ENCODE assay signal across 8 cellular contexts in genomic region chr2:60550151-60550983, GRCh38. TPM values are rescaled to one million over a fixed set of nuclear protein-coding genes. Genes with fewer than 3 reads are reported as not detected.
DNase-seq lines count a peak whose midpoint lies in the region; ATAC-seq and TF ChIP-seq lines count a peak whose summit lies in the region.

No MANE protein-coding gene starts in this region.

- CTCF ChIA-PET in Panc1 (lab: Charles Lee) = interaction anchor here (0.6 to 1.0 kb wide), 11 partner anchors 16 to 1786 kb away, joined by 3 to 6 read pairs (median 4); no protein-coding TSS in a partner anchor

- peak overlapping the region; percentile 94 for H3K9ac ChIP-seq in KMS-11

- intact Hi-C loops in Panc1 (cut with micrococcal nuclease; ENCODE audit: unreplicated experiment) = loop anchor here (10.0 kb wide), 1 partner anchor 1256 kb away; no protein-coding TSS in a partner anchor
- intact Hi-C loops in right cardiac atrium (cut with DNase I) = loop anchor here in 3 of 4 donors (5.0 to 10.0 kb wide), 3 partner anchors 48 to 218 kb away; no protein-coding TSS in a partner anchor
- intact Hi-C loops in prostate gland (cut with DNase I) = no loop called here

- peak; percentile 71 for ATAC-seq in Panc1
- ATAC-seq in right cardiac atrium = peak; percentile 79

- H4K20me1 ChIP-seq in KMS-11 (ENCODE audit: insufficient read depth) = no peaks in the 10 kb centered on the region

- H2AFZ ChIP-seq in KMS-11 (ENCODE audit: low read depth) = peak overlapping the region; percentile 60

- H3K36me3 ChIP-seq in KMS-11 (ENCODE audit: insufficient read depth) (no peaks in the 10 kb centered on the region), Panc1 (ENCODE audit: control insufficient read depth, insufficient read depth, low read length) (no peaks in the 10 kb centered on the region; the same call in 1 of the 2 replicates), prostate gland (no peaks in the 10 kb centered on the region)

- H3K79me2 ChIP-seq in KMS-11 (ENCODE audit: insufficient read depth, low read depth) = peaks cover 61% of the 10 kb centered on the region

- peaks cover 4% of the 10 kb centered on the region; the same call in 1 of the 2 replicates for H3K27me3 ChIP-seq in KMS-11 (ENCODE audit: insufficient read depth, low read depth)
- peaks cover 37% of the 10 kb centered on the region for H3K27me3 ChIP-seq in Panc1 (ENCODE audit: control insufficient read depth, insufficient read depth, low read length)
- H3K27me3 ChIP-seq in right cardiac atrium (ENCODE audit: control insufficient read depth, insufficient read depth) = no peaks in the 10 kb centered on the region
- no peaks in the 10 kb centered on the region for H3K27me3 ChIP-seq in prostate gland (replicated peaks; ENCODE audit: insufficient read depth)

- no peak overlapping the region for H3K4me3 ChIP-seq in KMS-11 (IDR thresholded peaks at IDR 0.05; ENCODE audit: insufficient read depth, low read depth, low read length)
- peak overlapping the region; percentile 56 to 68 for H3K4me3 ChIP-seq in Panc1 (ENCODE audit: low read depth in 2 of 2, low read length in 2 of 2)
- H3K4me3 ChIP-seq in right cardiac atrium (ENCODE audit: low read length) = peak overlapping the region; percentile 66
- H3K4me3 ChIP-seq in prostate gland = peak overlapping the region; percentile 53 to 61

- H3K4me1 ChIP-seq in KMS-11 (ENCODE audit: low read depth, poor library complexity, severe bottlenecking) (peaks cover 33% of the 10 kb centered on the region), Panc1 (ENCODE audit: control insufficient read depth, insufficient read depth, low read length) (peaks cover 11% of the 10 kb centered on the region), right cardiac atrium (ENCODE audit: control insufficient read depth, insufficient read depth, low read length) (no peaks in the 10 kb centered on the region), prostate gland (replicated peaks) (no peaks in the 10 kb centered on the region)

- no peaks in the 10 kb centered on the region for H3K9me3 ChIP-seq in Panc1 (ENCODE audit: control insufficient read depth, insufficient read depth, low read depth, low read length)
- H3K9me3 ChIP-seq in right cardiac atrium (ENCODE audit: control insufficient read depth, low read length) = no peaks in the 10 kb centered on the region
- no peaks in the 10 kb centered on the region for H3K9me3 ChIP-seq in prostate gland

- TF ChIP-seq CTCF in GM10266 (IDR thresholded peaks at IDR 0.05; ENCODE audit: control insufficient read depth, insufficient read depth, low read depth, missing control alignments) = peak; percentile 92
- TF ChIP-seq CTCF in KMS-11 (conservative IDR thresholded peaks at IDR 0.05; ENCODE audit: low read depth, low read length) = peak; percentile 86
- peak; percentile 88 for TF ChIP-seq CTCF in Panc1 (IDR thresholded peaks at IDR 0.05)
- peak in 3 of 4 experiments; percentile 61 to 75 (median 68) for TF ChIP-seq CTCF in prostate gland (IDR thresholded peaks at IDR 0.05)

- H3K27ac ChIP-seq in KMS-11 (peak overlapping the region; percentile 96), Panc1 (ENCODE audit: low read length) (no peak overlapping the region), angular gyrus (ENCODE audit: low read depth, low read length) (peak overlapping the region; percentile 78), right cardiac atrium (ENCODE audit: low read length) (peak overlapping the region; percentile 26), prostate gland (peak overlapping the region; percentile 81 to 82)

- H3K4me2 ChIP-seq in KMS-11 = peak overlapping the region; percentile 97

- WGBS in right cardiac atrium = under 1% methylated on average over 65 of the region's 65 CpGs
- under 1% methylated on average over 65 of the region's 65 CpGs for WGBS in prostate gland

- DNase-seq in GM10266 (ENCODE audit: extremely low spot score) (peak; percentile 85), H4 (ENCODE audit: low spot score) (peak; percentile 84), Panc1 (ENCODE audit: low read depth, low spot score) (no peak), right cardiac atrium (peak; percentile 40 to 80 (median 78)), prostate gland (ENCODE audit: low spot score) (peak; percentile 88), GOT3 (lab: John Stamatoyannopoulos, UW) (no peak)

- POLR2A ChIA-PET in Panc1 (lab: Charles Lee) = interaction anchor here (0.6 kb wide), 2 partner anchors 51 to 110 kb away, joined by 3 read pairs; no protein-coding TSS in a partner anchor

- TF ChIP-seq POLR2A in prostate gland (IDR thresholded peaks at IDR 0.05) = no peak

- BruUV-seq in Panc1 (replicated peaks; lab: Mats Ljungman, UMichigan) = no TSS peak

- in situ Hi-C loops in Panc1 (cut with HindIII; ENCODE audit: low pct_unique_long_range_greater_than_20kb, low sequenced_read_pairs) = no loop called here

RNA-seq across cellular contexts. Expression of gene BCL11A, which starts 3.1 kb away (rescaled TPM):
- 1.1 and 1.3 TPM in 2 replicates for total RNA-seq in H4 (2014; rRNA removed; shearing (Covaris generic))
- total RNA-seq in Panc1 (2021; ENCODE audit: unreplicated experiment) = 0.33 TPM
- polyA plus RNA-seq in Panc1 (2012; ENCODE audit: insufficient read length) = not detected
- total RNA-seq in right cardiac atrium = 10 to 100 TPM in 1 of 4 donors, 1 to 10 TPM in 3; 8.3 to 11.2 (median 8.9) TPM
- polyA plus RNA-seq in right cardiac atrium = 3.7 TPM
- total RNA-seq in prostate gland = 10 to 100 TPM; 14.6 to 22.2 TPM

Comparison
In these comparisons a context has a peak if more than half of its experiments do, and no peak if none do; other contexts are left out.
1. DNase-seq: peak in GM10266 (single experiment), H4 (single experiment), right cardiac atrium (3 of 3) and prostate gland (single experiment); none in Panc1 (single experiment) and GOT3 (single experiment).
2. Peak in every context shown above with its lines, with median percentiles within 50 percentile points of each other: CTCF ChIP-seq.